1 cellular context compared by ENCODE assay signal in the genomic region with DNA sequence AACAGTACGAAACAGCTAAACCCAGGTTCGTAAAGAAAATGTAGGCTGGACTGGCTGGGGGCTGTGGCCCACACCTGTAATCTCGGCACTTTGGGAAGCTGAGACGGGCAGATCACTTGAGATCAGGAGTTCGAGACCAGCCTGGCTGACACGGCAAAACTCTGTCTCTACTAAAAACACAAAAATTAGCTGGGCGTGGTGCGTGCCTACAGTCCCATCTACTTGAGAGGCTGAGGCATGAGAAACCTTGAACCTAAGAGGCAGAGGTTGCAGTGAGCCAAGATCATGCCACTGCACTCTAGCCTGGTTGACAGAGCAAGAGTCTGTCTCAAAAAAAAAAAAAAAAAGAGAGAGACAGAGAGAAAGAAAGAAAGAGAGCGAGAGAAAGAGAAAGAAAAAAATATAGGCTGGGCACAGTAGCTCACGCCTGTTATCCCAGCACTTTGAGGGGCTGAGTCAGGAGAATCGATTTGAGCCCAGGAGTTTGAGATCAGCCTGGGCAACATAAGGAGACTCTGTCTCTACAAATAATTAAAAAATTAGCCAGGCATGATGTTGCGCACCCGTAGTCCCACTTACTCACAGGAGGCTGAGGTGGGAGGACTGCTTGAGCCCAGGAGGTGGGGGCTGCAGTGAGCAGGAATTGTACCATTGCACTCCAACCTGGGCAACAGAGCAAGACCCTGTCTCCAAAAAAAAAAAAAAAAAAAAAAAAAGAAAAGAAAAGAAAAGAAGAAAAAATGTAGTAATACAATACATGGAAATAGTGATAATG.
TF ChIP-seq lines count a peak whose summit lies in the region.

No MANE protein-coding gene starts in this region.

TF ChIP-seq in SK-N-SH treated with all-trans-retinoic acid at 6 μM for 48 hours, 23 proteins besides CTCF, POLR2A, EP300 and RAD21 (continued from another document):
- TF ChIP-seq, protein P1, sequence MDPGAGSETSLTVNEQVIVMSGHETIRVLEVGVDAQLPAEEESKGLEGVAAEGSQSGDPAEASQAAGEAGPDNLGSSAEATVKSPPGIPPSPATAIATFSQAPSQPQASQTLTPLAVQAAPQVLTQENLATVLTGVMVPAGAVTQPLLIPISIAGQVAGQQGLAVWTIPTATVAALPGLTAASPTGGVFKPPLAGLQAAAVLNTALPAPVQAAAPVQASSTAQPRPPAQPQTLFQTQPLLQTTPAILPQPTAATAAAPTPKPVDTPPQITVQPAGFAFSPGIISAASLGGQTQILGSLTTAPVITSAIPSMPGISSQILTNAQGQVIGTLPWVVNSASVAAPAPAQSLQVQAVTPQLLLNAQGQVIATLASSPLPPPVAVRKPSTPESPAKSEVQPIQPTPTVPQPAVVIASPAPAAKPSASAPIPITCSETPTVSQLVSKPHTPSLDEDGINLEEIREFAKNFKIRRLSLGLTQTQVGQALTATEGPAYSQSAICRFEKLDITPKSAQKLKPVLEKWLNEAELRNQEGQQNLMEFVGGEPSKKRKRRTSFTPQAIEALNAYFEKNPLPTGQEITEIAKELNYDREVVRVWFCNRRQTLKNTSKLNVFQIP (CRISPR knock-in tag; IDR thresholded peaks at IDR 0.05; ENCODE audit: borderline replicate concordance, low read depth) = no peak
- TF ChIP-seq TOX (CRISPR knock-in tag; IDR thresholded peaks at IDR 0.05; ENCODE audit: borderline replicate concordance) = no peak
- TF ChIP-seq ZFP30 (CRISPR knock-in tag; IDR thresholded peaks at IDR 0.05) = no peak
- TF ChIP-seq CSDC2 (CRISPR knock-in tag; IDR thresholded peaks at IDR 0.05) = no peak
- no peak for TF ChIP-seq ZFP3 (CRISPR knock-in tag; IDR thresholded peaks at IDR 0.05)
